Comparison of ENCODE assay signal across 7 cellular contexts in genomic region chr17:79813826-79814623, GRCh38. TPM values are rescaled to one million over a fixed set of nuclear protein-coding genes. Genes with fewer than 3 reads are reported as not detected.
DNase-seq lines count a peak whose midpoint lies in the region; ATAC-seq and TF ChIP-seq lines count a peak whose summit lies in the region.

No MANE protein-coding gene starts in this region.

- no peaks in the 10 kb centered on the region for H3K9me3 ChIP-seq in DOHH2 (ENCODE audit: control insufficient read depth, insufficient read depth, low read length)
- no peaks in the 10 kb centered on the region for H3K9me3 ChIP-seq in MG63
- H3K9me3 ChIP-seq in osteoblast (ENCODE audit: low read depth, low read length) = no peaks in the 10 kb centered on the region

- no peak for DNase-seq in MG63
- no peak for DNase-seq in central memory CD8-positive, alpha-beta T cell (ENCODE audit: low spot score in 2 of 2)
- DNase-seq in osteoblast (ENCODE audit: insufficient read length, low spot score, missing footprints) = peak; percentile 92
- DNase-seq in inferior parietal cortex (ENCODE audit: extremely low spot score) = no peak
- DNase-seq in kidney glomerular epithelial cell (lab: John Stamatoyannopoulos, UW) = no peak

- no peaks in the 10 kb centered on the region for H3K9me3 Mint-ChIP-seq in central memory CD8-positive, alpha-beta T cell

- H3K9me2 ChIP-seq in DOHH2 (replicated peaks; ENCODE audit: control insufficient read depth, low read length) = no peaks in the 10 kb centered on the region

- H3K79me2 ChIP-seq in DOHH2 (ENCODE audit: control insufficient read depth, low read length) (no peaks in the 10 kb centered on the region), osteoblast (ENCODE audit: insufficient read depth, low read length) (no peaks in the 10 kb centered on the region)

- H3F3A ChIP-seq in DOHH2 (ENCODE audit: control insufficient read depth, insufficient read depth) = no peaks in the 10 kb centered on the region

- peaks cover 11% of the 10 kb centered on the region for H3K36me3 Mint-ChIP-seq in central memory CD8-positive, alpha-beta T cell (ENCODE audit: insufficient read depth)

- TF ChIP-seq CTCF in DOHH2 (IDR thresholded peaks at IDR 0.05; ENCODE audit: low read depth, low read length, poor library complexity, severe bottlenecking) (no peak), osteoblast (IDR thresholded peaks at IDR 0.05; ENCODE audit: extremely low read depth, low read depth, low read length) (no peak)

- H3K36me3 ChIP-seq in DOHH2 (ENCODE audit: control insufficient read depth, low read length) (no peaks in the 10 kb centered on the region), MG63 (no peaks in the 10 kb centered on the region), osteoblast (ENCODE audit: insufficient read depth, low read length) (no peaks in the 10 kb centered on the region)

- peak overlapping the region; percentile 76 for H3K4me3 Mint-ChIP-seq in central memory CD8-positive, alpha-beta T cell

- peak overlapping the region; percentile 13 for H3K27ac Mint-ChIP-seq in central memory CD8-positive, alpha-beta T cell (ENCODE audit: low read depth)

- H3K27ac ChIP-seq in DOHH2 (ENCODE audit: low read depth, low read length) = no peak overlapping the region
- no peak overlapping the region for H3K27ac ChIP-seq in osteoblast (ENCODE audit: low read depth, low read length)

- H3K4me1 ChIP-seq in DOHH2 (ENCODE audit: control insufficient read depth, low read length) (peaks cover 38% of the 10 kb centered on the region), osteoblast (ENCODE audit: insufficient read depth, low read length) (peaks cover 3% of the 10 kb centered on the region)

- ATAC-seq in central memory CD8-positive, alpha-beta T cell (replicated peaks; ENCODE audit: extremely low read depth, poor library complexity, severe bottlenecking) = no peak
- no peak for ATAC-seq in HG02938 (IDR thresholded peaks at IDR 0.05; ENCODE audit: unreplicated experiment)

- H3K4me2 ChIP-seq in DOHH2 (ENCODE audit: low read length) = peak overlapping the region; percentile 62
- no peak overlapping the region for H3K4me2 ChIP-seq in osteoblast (ENCODE audit: insufficient read depth, low read length)

- no peak overlapping the region for H2AFZ ChIP-seq in osteoblast (ENCODE audit: low read length)

- H4K20me1 ChIP-seq in DOHH2 (ENCODE audit: control insufficient read depth, insufficient read depth, low read depth, low read length) = no peaks in the 10 kb centered on the region
- no peaks in the 10 kb centered on the region for H4K20me1 ChIP-seq in osteoblast (ENCODE audit: insufficient read depth, low read length)

- H3K4me1 Mint-ChIP-seq in central memory CD8-positive, alpha-beta T cell = peaks cover 21% of the 10 kb centered on the region

- H3K27me3 Mint-ChIP-seq in central memory CD8-positive, alpha-beta T cell = peaks cover 64% of the 10 kb centered on the region

- H3K4me3 ChIP-seq in DOHH2 (ENCODE audit: low read length) (peak overlapping the region; percentile 57), MG63 (peak overlapping the region; percentile 18; the same call in 1 of the 2 replicates), osteoblast (ENCODE audit: insufficient read depth, low read length) (no peak overlapping the region)

- H3K27me3 ChIP-seq in DOHH2 (ENCODE audit: control insufficient read depth, low read length) = peaks cover 34% of the 10 kb centered on the region
- peaks cover 39% of the 10 kb centered on the region for H3K27me3 ChIP-seq in MG63
- H3K27me3 ChIP-seq in osteoblast (ENCODE audit: insufficient read depth, low read length) = peaks cover 72% of the 10 kb centered on the region

RNA-seq across cellular contexts. Expression of gene CBX8, which starts 17.1 kb away (rescaled TPM):
- 7.7 and 15.7 TPM in 2 replicates for total RNA-seq in MG63 (2014; rRNA removed; shearing (Covaris generic); ENCODE audit: low replicate concordance)
- total RNA-seq in osteoblast = 2.4 and 3.3 TPM in 2 replicates

RNA-seq across cellular contexts. Expression of gene CBX4, which starts 25.2 kb away (rescaled TPM):
- total RNA-seq in MG63 (2014; rRNA removed; shearing (Covaris generic); ENCODE audit: low replicate concordance) = 8.8 and 26.2 TPM in 2 replicates
- 17.1 and 22.1 TPM in 2 replicates for total RNA-seq in osteoblast

RNA-seq across cellular contexts. Expression of gene CBX2, which starts 36.1 kb away (rescaled TPM):
- 14.1 and 17.1 TPM in 2 replicates for total RNA-seq in MG63 (2014; rRNA removed; shearing (Covaris generic); ENCODE audit: low replicate concordance)
- 0.88 and 1.1 TPM in 2 replicates for total RNA-seq in osteoblast
